1 cellular context compared by ENCODE assay signal in the genomic region with DNA sequence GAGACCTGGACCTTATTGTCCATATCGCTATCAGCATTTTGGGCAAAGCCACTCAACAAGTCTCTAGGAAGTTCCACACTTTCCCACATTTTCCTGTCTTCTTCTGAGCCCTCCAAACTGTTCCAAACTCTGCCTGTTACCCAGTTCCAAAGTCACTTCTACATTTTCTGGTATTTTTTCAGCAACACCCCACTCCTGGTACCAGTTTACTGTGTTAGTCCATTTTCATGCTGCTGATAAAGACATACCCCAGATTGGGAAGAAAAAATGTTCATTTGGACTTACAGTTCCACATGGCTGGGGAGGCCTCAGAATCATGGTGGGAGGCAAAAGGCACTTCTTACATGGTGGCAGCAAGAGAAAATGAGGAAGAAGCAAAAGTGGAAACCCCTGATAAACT.
TF ChIP-seq lines count a peak whose summit lies in the region.

No MANE protein-coding gene starts in this region.

TF ChIP-seq in HepG2, 621 proteins besides CTCF, POLR2A, EP300 and RAD21:
- TF ChIP-seq ZC3H13 (CRISPR knock-in tag; IDR thresholded peaks at IDR 0.05), result 0 out of 2 replicates have a peak, but pooled peaks have one; percentile 38
